ENCODE assay signal across 22 cellular contexts in the genomic region with DNA sequence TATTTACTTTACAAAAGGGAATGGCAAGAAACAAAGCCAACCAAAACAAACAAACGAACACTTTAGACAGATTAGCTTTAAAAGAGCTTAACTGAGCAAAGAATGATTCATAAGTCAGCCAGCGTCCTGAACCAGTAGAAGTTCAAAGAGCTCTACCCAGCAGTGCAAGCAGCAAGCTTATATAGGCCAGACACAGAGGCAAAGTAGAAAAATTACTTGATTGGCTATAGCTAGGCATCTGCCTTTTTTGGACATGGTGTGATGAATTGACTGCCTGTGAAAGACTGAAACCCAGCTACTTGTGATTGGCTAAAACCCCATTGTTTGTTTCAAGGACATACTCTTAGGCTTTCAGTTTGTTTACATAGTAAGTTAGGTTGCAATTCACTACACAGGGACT.
DNase-seq lines count a peak whose midpoint lies in the region; ATAC-seq and TF ChIP-seq lines count a peak whose summit lies in the region.
"Had no signal": no experiment of that assay in that cellular context is flagged by ENCODE, and none has a peak within 500 bp of the region (broad histone marks: within the 10 kb centered on the region; RNA-seq: fewer than 3 reads in every experiment).

No MANE protein-coding gene starts in this region.

- no peak for ATAC-seq in stimulated activated effector memory CD8-positive, alpha-beta T cell treated with anti-CD3 and anti-CD28 coated beads, Interleukin-12 subunit alpha, Interleukin-12 subunit beta, amount 100 ng/mL, for 72 hours
- ATAC-seq: GM12878; naive thymus-derived CD4-positive, alpha-beta T cell had no signal

- no peak overlapping the region for H3K4me3 Mint-ChIP-seq in mesothelial cell of epicardium
- no peak overlapping the region for H3K4me3 Mint-ChIP-seq in stimulated activated effector memory CD8-positive, alpha-beta T cell treated with anti-CD3 and anti-CD28 coated beads, Interleukin-12 subunit alpha, Interleukin-12 subunit beta, amount 100 ng/mL, for 72 hours
- H3K4me3 Mint-ChIP-seq: endodermal cell; HFFc6; naive thymus-derived CD4-positive, alpha-beta T cell had no signal

- no peaks in the 10 kb centered on the region for H3K27me3 Mint-ChIP-seq in mesothelial cell of epicardium (ENCODE audit: low read depth)
- H3K27me3 Mint-ChIP-seq: naive thymus-derived CD4-positive, alpha-beta T cell had no signal

- TF ChIP-seq CTCF in fibroblast of pulmonary artery (IDR thresholded peaks at IDR 0.05; ENCODE audit: low read length, missing control alignments) (no peak), retinal pigment epithelial cell (conservative IDR thresholded peaks at IDR 0.05; ENCODE audit: low read depth, low read length) (no peak), mesothelial cell of epicardium (IDR thresholded peaks at IDR 0.05; ENCODE audit: unreplicated experiment) (no peak)

- H3K27ac Mint-ChIP-seq in mesothelial cell of epicardium, result no peak overlapping the region
- H3K27ac Mint-ChIP-seq in stimulated activated effector memory CD8-positive, alpha-beta T cell treated with anti-CD3 and anti-CD28 coated beads, Interleukin-12 subunit alpha, Interleukin-12 subunit beta, amount 100 ng/mL, for 72 hours, result no peak overlapping the region
- H3K27ac Mint-ChIP-seq: HFFc6; naive thymus-derived CD4-positive, alpha-beta T cell had no signal

- peak; percentile 75 for DNase-seq in H4 (ENCODE audit: low spot score)
- DNase-seq in NCI-H82 treated with DMSO at 0.1 percent for 48 hours (lab: John Stamatoyannopoulos, UW; ENCODE audit: unreplicated experiment), result peak; percentile 5
- DNase-seq in fibroblast of pulmonary artery (ENCODE audit: low read depth), result peak; percentile 10
- DNase-seq in retinal pigment epithelial cell (ENCODE audit: low read depth), result peak; percentile 54
- DNase-seq in mesothelial cell of epicardium (ENCODE audit: low spot score in 2 of 2, unreplicated experiment in 2 of 2), result no peak
- DNase-seq in stimulated activated effector memory CD8-positive, alpha-beta T cell treated with anti-CD3 and anti-CD28 coated beads, Interleukin-12 subunit alpha, Interleukin-12 subunit beta, amount 100 ng/mL, for 72 hours (ENCODE audit: low spot score in 2 of 2), result no peak
- no peak for DNase-seq in activated CD8-positive, alpha-beta memory T cell treated with anti-CD3 and anti-CD28 coated beads for 24 hours
- DNase-seq: activated CD4-positive, alpha-beta T cell treated with anti-CD3 and anti-CD28 coated beads, Interleukin-2, amount 50 U/mL, for 48 hours; activated naive CD4-positive, alpha-beta T cell treated with Interleukin-2 at 50 U/mL for 16 hours; aorta; endodermal cell; GF-D8; HFFc6; naive thymus-derived CD4-positive, alpha-beta T cell; NCI-H526 treated with DMSO at 0.1 percent for 48 hours; sigmoid colon; stimulated activated naive CD4-positive, alpha-beta T cell; T-helper 2 cell had no signal

- H3K4me3 ChIP-seq in fibroblast of pulmonary artery (replicated peaks; ENCODE audit: low read depth, low read length) (no peak overlapping the region), retinal pigment epithelial cell (ENCODE audit: low read length) (no peak overlapping the region)
- H3K4me3 ChIP-seq: BLaER1, GM12878, sigmoid colon, SJCRH30, thyroid gland had no signal

- peaks cover 26% of the 10 kb centered on the region for H3K4me1 Mint-ChIP-seq in mesothelial cell of epicardium
- H3K4me1 Mint-ChIP-seq in stimulated activated effector memory CD8-positive, alpha-beta T cell treated with anti-CD3 and anti-CD28 coated beads, Interleukin-12 subunit alpha, Interleukin-12 subunit beta, amount 100 ng/mL, for 72 hours, result no peaks in the 10 kb centered on the region
- H3K4me1 Mint-ChIP-seq: naive thymus-derived CD4-positive, alpha-beta T cell had no signal

- H3K9me3 Mint-ChIP-seq in mesothelial cell of epicardium, result peaks cover 10% of the 10 kb centered on the region
- peaks cover 13% of the 10 kb centered on the region for H3K9me3 Mint-ChIP-seq in stimulated activated effector memory CD8-positive, alpha-beta T cell treated with anti-CD3 and anti-CD28 coated beads, Interleukin-12 subunit alpha, Interleukin-12 subunit beta, amount 100 ng/mL, for 72 hours
- H3K9me3 Mint-ChIP-seq: endodermal cell had no signal

- H3K36me3 Mint-ChIP-seq in mesothelial cell of epicardium, result no peaks in the 10 kb centered on the region
- no peaks in the 10 kb centered on the region for H3K36me3 Mint-ChIP-seq in stimulated activated effector memory CD8-positive, alpha-beta T cell treated with anti-CD3 and anti-CD28 coated beads, Interleukin-12 subunit alpha, Interleukin-12 subunit beta, amount 100 ng/mL, for 72 hours

Comparison
In these comparisons a context has a peak if more than half of its experiments do, and no peak if none do; other contexts are left out.
1. DNase-seq: peak in H4 (single experiment), NCI-H82 treated with DMSO at 0.1 percent for 48 hours (single experiment), fibroblast of pulmonary artery (single experiment) and retinal pigment epithelial cell (single experiment); none in mesothelial cell of epicardium (0 of 2), stimulated activated effector memory CD8-positive, alpha-beta T cell treated with anti-CD3 and anti-CD28 coated beads, Interleukin-12 subunit alpha, Interleukin-12 subunit beta, amount 100 ng/mL, for 72 hours (0 of 2) and activated CD8-positive, alpha-beta memory T cell treated with anti-CD3 and anti-CD28 coated beads for 24 hours (single experiment).